27 cellular contexts compared by ENCODE assay signal in genomic region chr4:74095482-74095881, GRCh38. TPM values are rescaled to one million over a fixed set of nuclear protein-coding genes. Genes with fewer than 3 reads are reported as not detected.
"Had no signal": no experiment of that assay in that cellular context is flagged by ENCODE, and none has a peak within 500 bp of the region (broad histone marks: within the 10 kb centered on the region; RNA-seq: fewer than 3 reads in every experiment).

No MANE protein-coding gene starts in this region.

- FAIRE-seq: endometrium, keratinocyte had no signal

- H3K36me3 ChIP-seq: gastroesophageal sphincter, lower lobe of right lung, neutrophil, thyroid gland, upper lobe of right lung had no signal

- H3K4me3 ChIP-seq: gastroesophageal sphincter, lower lobe of right lung, skin epidermis, thyroid gland, upper lobe of right lung had no signal

- H3K27me3 ChIP-seq: gastroesophageal sphincter, thyroid gland, upper lobe of right lung had no signal

- ATAC-seq: activated naive CD8-positive, alpha-beta T cell treated with anti-CD3 and anti-CD28 coated beads, Interleukin-2, amount 50 U/mL, for 24 hours; activated T-cell treated with anti-CD3 and anti-CD28 coated beads, Interleukin-2, amount 50 U/mL, for 4 hours; gastroesophageal sphincter; sciatic nerve; stimulated activated effector memory CD8-positive, alpha-beta T cell treated with anti-CD3 and anti-CD28 coated beads, Interleukin-12 subunit alpha, Interleukin-12 subunit beta, amount 100 ng/mL, for 72 hours; stimulated activated naive CD8-positive, alpha-beta T cell treated with anti-CD3 and anti-CD28 coated beads, Interleukin-15, amount 100 ng/mL, for 72 hours; upper lobe of right lung had no signal

- H3K9me3 ChIP-seq: gastroesophageal sphincter, lower lobe of right lung, neutrophil, thyroid gland, upper lobe of right lung had no signal

- DNase-seq: activated CD4-positive, alpha-beta memory T cell treated with anti-CD3 and anti-CD28 coated beads, Interleukin-2, amount 10 ng/mL, durations not matched to agents 7 days and 5 days; activated CD4-positive, alpha-beta T cell treated with anti-CD3 and anti-CD28 coated beads, Interleukin-2, amount 10 ng/mL, durations not matched to agents 7 days and 5 days; activated CD4-positive, CD25-positive, alpha-beta regulatory T cell treated with anti-CD3 and anti-CD28 coated beads, Interleukin-2, amount 50 U/mL, for 72 hours; activated naive CD8-positive, alpha-beta T cell treated with anti-CD3 and anti-CD28 coated beads, Interleukin-2, amount 50 U/mL, for 24 hours; activated T-cell treated with anti-CD3 and anti-CD28 coated beads, Interleukin-2, amount 50 U/mL, for 4 hours; amygdala; dermis blood vessel endothelial cell; effector CD8-positive, alpha-beta T cell; hippocampal formation; left colon; lower lobe of right lung; naive B cell; nephron progenitor cell; stimulated activated CD4-positive, alpha-beta T cell treated with anti-CD3 and anti-CD28 coated beads, Interleukin-4, amount 100 ng/mL, for 24 hours; stimulated activated naive CD8-positive, alpha-beta T cell treated with anti-CD3 and anti-CD28 coated beads, Interleukin-15, amount 100 ng/mL, for 72 hours; SW 1271; T1000; thyroid gland; upper lobe of right lung had no signal

- H3K27ac ChIP-seq: gastroesophageal sphincter, lower lobe of right lung, neutrophil, skin epidermis, thyroid gland, upper lobe of right lung had no signal

RNA-seq across cellular contexts. Expression of gene CXCL2, which starts 3.5 kb away (rescaled TPM):
- total RNA-seq: activated CD4-positive, alpha-beta memory T cell treated with anti-CD3 and anti-CD28 coated beads, Interleukin-2, amount 10 ng/mL, durations not matched to agents 7 days and 5 days; activated T-helper 2 cell treated with anti-CD3 and anti-CD28 coated beads, Interferon-gamma antibody, Interleukin-2, Interleukin-4, amounts not matched to agents 10 μg/mL and 5 μg/mL and 100 μg/mL, durations not matched to agents 14 hours and 24 hours and 36 hours had no signal

RNA-seq across cellular contexts. Expression of gene CXCL3, which starts 57.0 kb away (rescaled TPM):
- total RNA-seq: activated CD4-positive, alpha-beta memory T cell treated with anti-CD3 and anti-CD28 coated beads, Interleukin-2, amount 10 ng/mL, durations not matched to agents 7 days and 5 days; activated CD4-positive, alpha-beta T cell treated with anti-CD3 and anti-CD28 coated beads, Interleukin-2, amount 10 ng/mL, durations not matched to agents 7 days and 5 days had no signal
